26 cellular contexts compared by ENCODE assay signal in genomic region chr3:153073636-153074035, GRCh38.
DNase-seq lines count a peak whose midpoint lies in the region; ATAC-seq, FAIRE-seq and TF ChIP-seq lines count a peak whose summit lies in the region.
"Had no signal": no experiment of that assay in that cellular context is flagged by ENCODE, and none has a peak within 500 bp of the region (broad histone marks: within the 10 kb centered on the region; RNA-seq: fewer than 3 reads in every experiment).

No MANE protein-coding gene starts in this region.

- peak overlapping the region; percentile 44; the same call in 1 of the 2 replicates for H2AFZ ChIP-seq in K562 (ENCODE audit: low read depth, low read length)

- peaks cover 5 to 31% of the 10 kb centered on the region in 2 experiments for H3K4me1 ChIP-seq in K562 (replicated peaks in 1 of 2; ENCODE audit: control insufficient read depth in 2 of 2, insufficient read depth in 2 of 2, low read length in 2 of 2)
- peaks cover 0 to 14% (median 0%) of the 10 kb centered on the region in 9 donors for H3K4me1 ChIP-seq in heart right ventricle
- H3K4me1 ChIP-seq: BE2C, BLaER1 had no signal

- H3K79me2 ChIP-seq in K562 (ENCODE audit: control insufficient read depth, insufficient read depth, low read length), result no peaks in the 10 kb centered on the region

- in situ Hi-C loops in K562 (cut with MboI), result no loop called here

- H3K4me2 ChIP-seq in K562 (ENCODE audit: insufficient read depth, low read length), result no peak overlapping the region
- H3K4me2 ChIP-seq: BLaER1 had no signal

- ATAC-seq in K562, result 0 out of 3 replicates have a peak, but pooled peaks have one; percentile 12
- ATAC-seq in esophagus mucosa, result peak; percentile 93
- ATAC-seq in HG03469 (IDR thresholded peaks at IDR 0.05; ENCODE audit: unreplicated experiment), result no peak
- no peak for ATAC-seq in heart right ventricle
- ATAC-seq: GM12878 had no signal

- FAIRE-seq in K562 (lab: Jason Lieb, UNC), result no peak
- FAIRE-seq: A204.1, GM12878, GM12892, GM18507 had no signal

- H3K27ac ChIP-seq in K562 (ENCODE audit: extremely low read depth, low read depth, low read length) (no peak overlapping the region), caudate nucleus (ENCODE audit: low read depth, low read length) (no peak overlapping the region), heart right ventricle (no peak overlapping the region)
- H3K27ac ChIP-seq: BLaER1 had no signal

- POLR2A ChIA-PET in K562 (lab: Yijun Ruan, JAX), result interaction anchor here (0.9 kb wide), 1 partner anchor 14 kb away, joined by 3 read pairs; no protein-coding TSS in a partner anchor

- no peak overlapping the region for H3K9ac ChIP-seq in K562 (ENCODE audit: insufficient read depth in 1 of 2, low read depth in 2 of 2, low read length in 2 of 2)
- H3K9ac ChIP-seq: BLaER1 had no signal

- 49% methylated on average over 5 of the region's 5 CpGs for WGBS in K562 (ENCODE audit: insufficient coverage, low coverage, missing lambda C conversion rate)
- WGBS in heart right ventricle, 2 donors, result 89 to 91% methylated on average over 5 of the region's 5 CpGs

- TF ChIP-seq RAD21 in K562 (CRISPR knock-in tag; conservative IDR thresholded peaks at IDR 0.05 in 1 of 2, IDR thresholded peaks at IDR 0.05 in 1 of 2), result no peak

- no peaks in the 10 kb centered on the region for H3K9me1 ChIP-seq in K562 (ENCODE audit: control insufficient read depth, insufficient read depth, low read length)

- no peaks in the 10 kb centered on the region for H4K20me1 ChIP-seq in K562 (replicated peaks; ENCODE audit: control insufficient read depth, insufficient read depth, low read length)
- H4K20me1 ChIP-seq: BLaER1 had no signal

- H3K4me3 ChIP-seq in K562 (no peak overlapping the region), heart right ventricle (no peak overlapping the region)
- H3K4me3 ChIP-seq: BLaER1, GM12878 had no signal

- H3K36me3 ChIP-seq in K562 (ENCODE audit: control insufficient read depth, insufficient read depth, low read length), result no peaks in the 10 kb centered on the region
- no peaks in the 10 kb centered on the region for H3K36me3 ChIP-seq in heart right ventricle
- H3K36me3 ChIP-seq: BE2C, BLaER1 had no signal

- DNase-seq in HT-29 (ENCODE audit: low spot score) (peak; percentile 24), K562 (ENCODE audit: extremely low read depth in 1 of 4, low spot score in 3 of 4) (no peak), caudate nucleus (lab: John Stamatoyannopoulos, UW) (no peak), heart right ventricle (no peak)
- DNase-seq: 8988T; ACHN; BE2C; C1 segment of cervical spinal cord; CD4-positive, alpha-beta memory T cell; CD4-positive, CD25-positive, alpha-beta regulatory T cell; CD8-positive, alpha-beta memory T cell; COR-L47; DMS 273 treated with DMSO at 0.1 percent for 48 hours; DMS153; DMS53; DMS79; DND-41; EL; GDM1 had no signal

- TF ChIP-seq CTCF in K562 (IDR thresholded peaks at IDR 0.05 in 2 of 3, conservative IDR thresholded peaks at IDR 0.05 in 1 of 3; ENCODE audit: insufficient read depth in 2 of 3, low read depth in 1 of 3, low read length in 3 of 3) (no peak), heart right ventricle (IDR thresholded peaks at IDR 0.05) (no peak)

- TF ChIP-seq POLR2A in K562 (conservative IDR thresholded peaks at IDR 0.05), result no peak

- CTCF ChIA-PET in K562 (lab: Yijun Ruan, JAX; ENCODE audit: low intra/inter-chr PET ratio), result no interaction called here

- intact Hi-C loops in K562 (cut with micrococcal nuclease) (no loop called here), heart right ventricle (cut with DNase I) (no loop called here)

- no TSS peak for BruUV-seq in K562 (replicated peaks; lab: Mats Ljungman, UMichigan)

- H3K27me3 ChIP-seq in K562 (ENCODE audit: control insufficient read depth in 2 of 2, insufficient read depth in 2 of 2, low read length in 2 of 2), result no peaks in the 10 kb centered on the region
- no peaks in the 10 kb centered on the region for H3K27me3 ChIP-seq in heart right ventricle
- H3K27me3 ChIP-seq: BE2C, BLaER1 had no signal

- no peak for TF ChIP-seq EP300 in K562 (IDR thresholded peaks at IDR 0.05; ENCODE audit: low read length)

- H3K9me3 ChIP-seq in K562 (replicated peaks; ENCODE audit: control insufficient read depth, insufficient read depth, low read depth, low read length) (no peaks in the 10 kb centered on the region; the same call in 1 of the 2 replicates), heart right ventricle (no peaks in the 10 kb centered on the region)
- H3K9me3 ChIP-seq: BE2C, BLaER1 had no signal

TF ChIP-seq in K562, 482 proteins besides CTCF, POLR2A, EP300 and RAD21:
- TF ChIP-seq ZNF140 (CRISPR knock-in tag; IDR thresholded peaks at IDR 0.05), result no peak

Comparison
In these comparisons a context has a peak if more than half of its experiments do, and no peak if none do; other contexts are left out.
1. ATAC-seq: peak in K562 (single experiment) and esophagus mucosa (single experiment); none in HG03469 (single experiment) and heart right ventricle (0 of 8).